1 cellular context compared by ENCODE assay signal in genomic region chr3:161599702-161600101, GRCh38.
TF ChIP-seq lines count a peak whose summit lies in the region.

No MANE protein-coding gene starts in this region.

TF ChIP-seq in GM23338, 12 proteins besides CTCF, POLR2A, EP300 and RAD21 (continued from another document):
- TF ChIP-seq REST (IDR thresholded peaks at IDR 0.05; ENCODE audit: unreplicated experiment) (no peak), NANOG (IDR thresholded peaks at IDR 0.05; ENCODE audit: borderline replicate concordance) (no peak), ZNF462 (CRISPR knock-in tag; IDR thresholded peaks at IDR 0.05) (no peak), EZH2phosphoT487 (IDR thresholded peaks at IDR 0.05; ENCODE audit: unreplicated experiment) (no peak), STAT1 (IDR thresholded peaks at IDR 0.05; ENCODE audit: unreplicated experiment) (no peak), ETS1 (IDR thresholded peaks at IDR 0.05) (no peak), ZNF331 (CRISPR knock-in tag; IDR thresholded peaks at IDR 0.05; ENCODE audit: low read depth) (no peak), CREB1 (CRISPR knock-in tag; IDR thresholded peaks at IDR 0.05; ENCODE audit: low read depth) (no peak)
